Comparison of ENCODE assay signal across 8 cellular contexts in genomic region chr2:16279201-16279570, GRCh38.
"Had no signal": no experiment of that assay in that cellular context is flagged by ENCODE, and none has a peak within 500 bp of the region (broad histone marks: within the 10 kb centered on the region; RNA-seq: fewer than 3 reads in every experiment).

No MANE protein-coding gene starts in this region.

- FAIRE-seq: G401.6, GM12878, GM12891, GM12892, GM18507, GM19239 had no signal

- DNase-seq: GDM1, GF-D8 had no signal

- H3K4me3 ChIP-seq: GM12878 had no signal

- ATAC-seq: GM12878 had no signal
